Comparison of ENCODE assay signal across 16 cellular contexts in genomic region chr4:182758288-182758687, GRCh38.
A peak's percentile ranks its signal among the peaks of the same experiment; 100 is the strongest.
DNase-seq lines count a peak whose midpoint lies in the region; ATAC-seq and TF ChIP-seq lines count a peak whose summit lies in the region.
"Had no signal": no experiment of that assay in that cellular context is flagged by ENCODE, and none has a peak within 500 bp of the region (broad histone marks: within the 10 kb centered on the region; RNA-seq: fewer than 3 reads in every experiment).

No MANE protein-coding gene starts in this region.

- H2AFZ ChIP-seq in GM23338: no peak overlapping the region

- TF ChIP-seq CTCF in GM23338 (conservative IDR thresholded peaks at IDR 0.05; ENCODE audit: low read depth in 2 of 2) (no peak), neural crest cell (conservative IDR thresholded peaks at IDR 0.05) (no peak)

- no peaks in the 10 kb centered on the region for H3F3A ChIP-seq in GM23338 (replicated peaks; ENCODE audit: low read depth)

- H3K4me1 Mint-ChIP-seq in GM23338 (peaks cover 9% of the 10 kb centered on the region), neural crest cell (peaks cover 52% of the 10 kb centered on the region)
- H3K4me1 Mint-ChIP-seq: CD4-positive, CD25-positive, alpha-beta regulatory T cell had no signal

- H3K9me3 Mint-ChIP-seq in GM23338 (no peaks in the 10 kb centered on the region), neural crest cell (peaks cover 4% of the 10 kb centered on the region)
- H3K9me3 Mint-ChIP-seq: H9, HFFc6 had no signal

- H3K9me2 ChIP-seq in GM23338 (ENCODE audit: insufficient read depth): no peaks in the 10 kb centered on the region

- no peak overlapping the region for H3K27ac Mint-ChIP-seq in GM23338
- peak overlapping the region; percentile 10 for H3K27ac Mint-ChIP-seq in neural crest cell (ENCODE audit: unreplicated experiment)
- H3K27ac Mint-ChIP-seq: CD4-positive, CD25-positive, alpha-beta regulatory T cell; H9; HFFc6 had no signal

- peaks cover 23% of the 10 kb centered on the region for H3K36me3 Mint-ChIP-seq in GM23338 (ENCODE audit: low read depth)
- H3K36me3 Mint-ChIP-seq in neural crest cell (ENCODE audit: low read depth): peaks cover 23% of the 10 kb centered on the region
- H3K36me3 Mint-ChIP-seq: CD4-positive, CD25-positive, alpha-beta regulatory T cell had no signal

- H3K4me2 ChIP-seq in GM23338: peak overlapping the region; percentile 50; the same call in 1 of the 2 replicates

- no peaks in the 10 kb centered on the region for H3K79me2 ChIP-seq in GM23338 (replicated peaks; ENCODE audit: insufficient read depth)

- WGBS in ectodermal cell, 2 experiments: 55% methylated on average over 11 of the region's 11 CpGs

- H3K36me3 ChIP-seq in GM23338 (ENCODE audit: insufficient read depth) (peaks cover 11% of the 10 kb centered on the region; the same call in 1 of the 2 replicates), ectodermal cell (ENCODE audit: control insufficient read depth, insufficient read depth, low read length) (peaks cover 23% of the 10 kb centered on the region)

- no peak overlapping the region for H3K27ac ChIP-seq in GM23338 (ENCODE audit: low read depth)
- H3K27ac ChIP-seq in ectodermal cell (ENCODE audit: insufficient read depth, low read depth, low read length, poor library complexity, severe bottlenecking): peak overlapping the region; percentile 56
- H3K27ac ChIP-seq: BLaER1 treated with 17β-estradiol and CSF1 and Interleukin-3, amounts not matched to agents 10 nM and 100 nM had no signal

- no peaks in the 10 kb centered on the region for H3K9me3 ChIP-seq in ectodermal cell (ENCODE audit: control insufficient read depth, low read length)

- ATAC-seq in GM23338 (peak; percentile 38), GM21576 (IDR thresholded peaks at IDR 0.05; ENCODE audit: unreplicated experiment) (no peak), HG03045 (IDR thresholded peaks at IDR 0.05; ENCODE audit: unreplicated experiment) (no peak), left lobe of liver (no peak)
- ATAC-seq: GM12878, HepG2 had no signal

- H3K4me3 ChIP-seq in GM23338: no peak overlapping the region
- no peak overlapping the region for H3K4me3 ChIP-seq in ectodermal cell (ENCODE audit: insufficient read depth, low read depth, low read length)
- H3K4me3 ChIP-seq: BLaER1 treated with 17β-estradiol and CSF1 and Interleukin-3, amounts not matched to agents 10 nM and 100 nM; GM12878 had no signal

- H4K20me1 ChIP-seq in GM23338 (replicated peaks; ENCODE audit: insufficient read depth): no peaks in the 10 kb centered on the region
- H4K20me1 ChIP-seq: BLaER1 treated with 17β-estradiol and CSF1 and Interleukin-3, amounts not matched to agents 10 nM and 100 nM had no signal

- H3K27me3 ChIP-seq in GM23338 (ENCODE audit: insufficient read depth) (no peaks in the 10 kb centered on the region), ectodermal cell (ENCODE audit: control insufficient read depth, insufficient read depth, low read length, poor library complexity, severe bottlenecking) (no peaks in the 10 kb centered on the region)
- H3K27me3 ChIP-seq: BLaER1 treated with 17β-estradiol and CSF1 and Interleukin-3, amounts not matched to agents 10 nM and 100 nM had no signal

- H3K4me3 Mint-ChIP-seq in GM23338 (no peak overlapping the region), neural crest cell (peak overlapping the region; percentile 64)
- H3K4me3 Mint-ChIP-seq: CD4-positive, CD25-positive, alpha-beta regulatory T cell; H9; HFFc6 had no signal

- H3K4me1 ChIP-seq in GM23338 (ENCODE audit: insufficient read depth) (peaks cover 17% of the 10 kb centered on the region), ectodermal cell (ENCODE audit: control insufficient read depth, insufficient read depth, low read length) (peaks cover 7% of the 10 kb centered on the region)

- DNase-seq in GM23338 (ENCODE audit: low spot score): peak; percentile 29
- DNase-seq in neural crest cell (ENCODE audit: low read depth, low spot score): no peak
- peak; percentile 35 for DNase-seq in retina
- no peak for DNase-seq in left lobe of liver (ENCODE audit: low spot score)
- DNase-seq: ACHN; CD4-positive, CD25-positive, alpha-beta regulatory T cell; DMS53; GOT3; H9; HFFc6 had no signal

- H3K27me3 Mint-ChIP-seq in GM23338 (ENCODE audit: insufficient read depth, low read depth, poor library complexity) (no peaks in the 10 kb centered on the region), neural crest cell (ENCODE audit: low read depth) (no peaks in the 10 kb centered on the region)
- H3K27me3 Mint-ChIP-seq: CD4-positive, CD25-positive, alpha-beta regulatory T cell had no signal

TF ChIP-seq in GM23338, 12 proteins besides CTCF, POLR2A, EP300 and RAD21:
- TF ChIP-seq, protein P1, sequence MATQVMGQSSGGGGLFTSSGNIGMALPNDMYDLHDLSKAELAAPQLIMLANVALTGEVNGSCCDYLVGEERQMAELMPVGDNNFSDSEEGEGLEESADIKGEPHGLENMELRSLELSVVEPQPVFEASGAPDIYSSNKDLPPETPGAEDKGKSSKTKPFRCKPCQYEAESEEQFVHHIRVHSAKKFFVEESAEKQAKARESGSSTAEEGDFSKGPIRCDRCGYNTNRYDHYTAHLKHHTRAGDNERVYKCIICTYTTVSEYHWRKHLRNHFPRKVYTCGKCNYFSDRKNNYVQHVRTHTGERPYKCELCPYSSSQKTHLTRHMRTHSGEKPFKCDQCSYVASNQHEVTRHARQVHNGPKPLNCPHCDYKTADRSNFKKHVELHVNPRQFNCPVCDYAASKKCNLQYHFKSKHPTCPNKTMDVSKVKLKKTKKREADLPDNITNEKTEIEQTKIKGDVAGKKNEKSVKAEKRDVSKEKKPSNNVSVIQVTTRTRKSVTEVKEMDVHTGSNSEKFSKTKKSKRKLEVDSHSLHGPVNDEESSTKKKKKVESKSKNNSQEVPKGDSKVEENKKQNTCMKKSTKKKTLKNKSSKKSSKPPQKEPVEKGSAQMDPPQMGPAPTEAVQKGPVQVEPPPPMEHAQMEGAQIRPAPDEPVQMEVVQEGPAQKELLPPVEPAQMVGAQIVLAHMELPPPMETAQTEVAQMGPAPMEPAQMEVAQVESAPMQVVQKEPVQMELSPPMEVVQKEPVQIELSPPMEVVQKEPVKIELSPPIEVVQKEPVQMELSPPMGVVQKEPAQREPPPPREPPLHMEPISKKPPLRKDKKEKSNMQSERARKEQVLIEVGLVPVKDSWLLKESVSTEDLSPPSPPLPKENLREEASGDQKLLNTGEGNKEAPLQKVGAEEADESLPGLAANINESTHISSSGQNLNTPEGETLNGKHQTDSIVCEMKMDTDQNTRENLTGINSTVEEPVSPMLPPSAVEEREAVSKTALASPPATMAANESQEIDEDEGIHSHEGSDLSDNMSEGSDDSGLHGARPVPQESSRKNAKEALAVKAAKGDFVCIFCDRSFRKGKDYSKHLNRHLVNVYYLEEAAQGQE (IDR thresholded peaks at IDR 0.05; ENCODE audit: unreplicated experiment): no peak
- TF ChIP-seq POLR2AphosphoS5 (IDR thresholded peaks at IDR 0.05; ENCODE audit: low read depth): no peak
- no peak for TF ChIP-seq STAT1 (IDR thresholded peaks at IDR 0.05; ENCODE audit: unreplicated experiment)

Comparison
In these comparisons a context has a peak if more than half of its experiments do, and no peak if none do; other contexts are left out.
1. DNase-seq: peak in GM23338 (single experiment) and retina (single experiment); none in neural crest cell (single experiment) and left lobe of liver (single experiment).